1 cellular context compared by ENCODE assay signal in the genomic region with DNA sequence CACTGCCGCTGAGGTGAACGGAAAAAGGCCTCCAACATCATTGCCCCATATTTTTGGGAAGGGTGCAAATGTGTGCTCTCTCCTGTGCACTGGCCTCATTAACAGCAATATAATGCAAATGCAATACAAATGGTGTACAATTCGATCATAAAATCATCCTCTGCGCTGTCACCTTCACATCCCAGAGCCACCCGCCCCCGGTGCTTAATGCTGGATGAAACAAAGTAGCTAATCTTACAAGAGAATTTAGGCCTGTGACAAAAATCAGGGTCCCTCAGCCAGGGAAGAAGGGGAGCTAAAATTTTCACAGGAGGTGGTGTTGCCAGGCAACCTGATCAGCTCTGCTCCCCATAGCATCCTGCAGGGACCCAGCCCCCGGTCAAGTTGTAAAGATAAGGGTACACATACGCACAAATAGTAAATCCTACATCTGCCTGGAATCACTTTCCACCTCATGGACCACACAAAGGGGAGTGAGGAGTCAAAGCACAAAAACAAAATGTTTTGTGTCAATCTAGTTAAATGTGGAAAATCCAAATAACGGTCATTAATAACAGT.
TF ChIP-seq lines count a peak whose summit lies in the region.

No MANE protein-coding gene starts in this region.

TF ChIP-seq in SK-N-SH treated with all-trans-retinoic acid at 6 μM for 48 hours, 23 proteins besides CTCF, POLR2A, EP300 and RAD21 (continued from another document):
- no peak for TF ChIP-seq POU6F1 (CRISPR knock-in tag; IDR thresholded peaks at IDR 0.05; ENCODE audit: borderline replicate concordance, low read depth)
- no peak for TF ChIP-seq ESRRG (CRISPR knock-in tag; IDR thresholded peaks at IDR 0.05)
- TF ChIP-seq ZFP3 (CRISPR knock-in tag; IDR thresholded peaks at IDR 0.05): no peak
